Comparison of ENCODE assay signal across 9 cellular contexts in the genomic region with DNA sequence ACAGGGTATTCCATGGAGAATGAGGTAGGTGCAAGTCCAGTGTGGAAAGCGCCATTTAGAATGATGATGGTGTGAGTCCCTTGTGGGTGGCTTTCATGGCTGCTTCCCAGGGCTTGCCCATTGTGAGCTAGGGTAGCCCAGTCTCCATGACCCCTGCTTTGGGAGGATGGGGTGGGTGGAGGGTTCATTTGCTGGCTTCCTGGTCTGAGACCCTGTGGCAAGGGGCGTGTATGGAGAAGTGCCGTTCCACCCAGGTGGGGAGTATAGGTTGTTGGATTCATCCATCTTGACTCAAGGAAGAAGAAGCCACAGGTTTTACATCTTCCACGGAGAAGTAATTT. TPM values are rescaled to one million over a fixed set of nuclear protein-coding genes. Genes with fewer than 3 reads are reported as not detected.
DNase-seq lines count a peak whose midpoint lies in the region; ATAC-seq lines count a peak whose summit lies in the region.
"Had no signal": no experiment of that assay in that cellular context is flagged by ENCODE, and none has a peak within 500 bp of the region (broad histone marks: within the 10 kb centered on the region; RNA-seq: fewer than 3 reads in every experiment).

No MANE protein-coding gene starts in this region.

- peak overlapping the region; percentile 62 to 67 for H3K4me3 ChIP-seq in duodenal mucosa (ENCODE audit: low read depth in 1 of 2, low read length in 2 of 2)

- no peaks in the 10 kb centered on the region for H3K9me3 ChIP-seq in duodenal mucosa (ENCODE audit: control insufficient read depth in 1 of 2, low read length in 2 of 2)

- H3K36me3 ChIP-seq in duodenal mucosa (ENCODE audit: control insufficient read depth in 1 of 2, insufficient read depth in 2 of 2, low read length in 2 of 2) = peaks cover 0 to 7% of the 10 kb centered on the region in 2 donors

- H3K27me3 ChIP-seq in duodenal mucosa (ENCODE audit: control insufficient read depth in 1 of 2, insufficient read depth in 2 of 2, low read length in 2 of 2) = no peaks in the 10 kb centered on the region

- H3K9me3 Mint-ChIP-seq in IgD-negative memory B cell = no peaks in the 10 kb centered on the region
- H3K9me3 Mint-ChIP-seq in stimulated activated naive CD8-positive, alpha-beta T cell treated with anti-CD3 and anti-CD28 coated beads, Interleukin-15, amount 100 ng/mL, for 72 hours = no peaks in the 10 kb centered on the region

- peak overlapping the region; percentile 35 to 36 for H3K9ac ChIP-seq in duodenal mucosa (ENCODE audit: low read depth in 1 of 2, low read length in 2 of 2)

- peaks cover 1% of the 10 kb centered on the region for H3K27me3 Mint-ChIP-seq in IgD-negative memory B cell
- H3K27me3 Mint-ChIP-seq in stimulated activated naive CD8-positive, alpha-beta T cell treated with anti-CD3 and anti-CD28 coated beads, Interleukin-15, amount 100 ng/mL, for 72 hours = no peaks in the 10 kb centered on the region

- H3K36me3 Mint-ChIP-seq in IgD-negative memory B cell = peaks cover 4% of the 10 kb centered on the region

- peak; percentile 59 for DNase-seq in activated CD8-positive, alpha-beta memory T cell treated with anti-CD3 and anti-CD28 coated beads, Interleukin-2, amount 50 U/mL, for 48 hours
- no peak for DNase-seq in activated CD8-positive, alpha-beta memory T cell treated with anti-CD3 and anti-CD28 coated beads for 24 hours
- DNase-seq in stimulated activated naive CD8-positive, alpha-beta T cell treated with anti-CD3 and anti-CD28 coated beads, Interleukin-15, amount 100 ng/mL, for 72 hours = no peak
- DNase-seq in hypothalamus (lab: John Stamatoyannopoulos, UW) = no peak
- no peak for DNase-seq in NCI-H82 (lab: John Stamatoyannopoulos, UW)
- DNase-seq in stimulated activated CD4-positive, alpha-beta T cell treated with anti-CD3 and anti-CD28 coated beads, Interleukin-4, amount 100 ng/mL, for 1 hour = no peak
- DNase-seq: ACHN had no signal

- peak; percentile 31 for ATAC-seq in stimulated activated naive CD8-positive, alpha-beta T cell treated with anti-CD3 and anti-CD28 coated beads, Interleukin-15, amount 100 ng/mL, for 72 hours

- peaks cover 10 to 12% of the 10 kb centered on the region in 2 donors for H3K4me1 ChIP-seq in duodenal mucosa (ENCODE audit: control insufficient read depth in 1 of 2, insufficient read depth in 2 of 2, low read length in 2 of 2)

- peak overlapping the region; percentile 89 to 95 (median 92) for H3K4me3 Mint-ChIP-seq in IgD-negative memory B cell
- H3K4me3 Mint-ChIP-seq in stimulated activated naive CD8-positive, alpha-beta T cell treated with anti-CD3 and anti-CD28 coated beads, Interleukin-15, amount 100 ng/mL, for 72 hours = peak overlapping the region; percentile 81 to 86

- H3K27ac Mint-ChIP-seq in IgD-negative memory B cell = peak overlapping the region; percentile 77 to 97 (median 84)
- H3K27ac Mint-ChIP-seq in stimulated activated naive CD8-positive, alpha-beta T cell treated with anti-CD3 and anti-CD28 coated beads, Interleukin-15, amount 100 ng/mL, for 72 hours = peak overlapping the region; percentile 75 to 78

- H3K4me1 Mint-ChIP-seq in IgD-negative memory B cell = peaks cover 43 to 51% (median 50%) of the 10 kb centered on the region in 3 donors
- peaks cover 70% of the 10 kb centered on the region for H3K4me1 Mint-ChIP-seq in stimulated activated naive CD8-positive, alpha-beta T cell treated with anti-CD3 and anti-CD28 coated beads, Interleukin-15, amount 100 ng/mL, for 72 hours

- H3K27ac ChIP-seq in duodenal mucosa (ENCODE audit: low read depth, low read length) = peak overlapping the region; percentile 35

RNA-seq across cellular contexts. Expression of gene CCM2, which starts 27.7 kb away (rescaled TPM):
- 81.8 TPM for polyA plus RNA-seq in IgD-negative memory B cell

RNA-seq across cellular contexts. Expression of gene MYO1G, which starts 48.9 kb away (rescaled TPM):
- polyA plus RNA-seq in IgD-negative memory B cell = 167 TPM
